Comparison of ENCODE assay signal across 7 cellular contexts in genomic region chr13:102141625-102142472, GRCh38.
DNase-seq lines count a peak whose midpoint lies in the region; ATAC-seq, FAIRE-seq and TF ChIP-seq lines count a peak whose summit lies in the region.

No MANE protein-coding gene starts in this region.

- no TSS peak for BruUV-seq in GM12878 (replicated peaks; lab: Mats Ljungman, UMichigan)

- TF ChIP-seq EP300 in GM12878 (IDR thresholded peaks at IDR 0.05; ENCODE audit: borderline replicate concordance in 1 of 2, control insufficient read depth in 1 of 2, low read depth in 2 of 2, low read length in 2 of 2): no peak

- H3K27ac Mint-ChIP-seq in activated T-helper 2 cell treated with anti-CD3 and anti-CD28 coated beads, Interferon-gamma antibody, Interleukin-2, Interleukin-4, amounts not matched to agents 10 μg/mL and 5 μg/mL and 100 μg/mL, durations not matched to agents 14 hours and 24 hours and 36 hours: no peak overlapping the region

- no peaks in the 10 kb centered on the region for H3K36me3 Mint-ChIP-seq in activated T-helper 2 cell treated with anti-CD3 and anti-CD28 coated beads, Interferon-gamma antibody, Interleukin-2, Interleukin-4, amounts not matched to agents 10 μg/mL and 5 μg/mL and 100 μg/mL, durations not matched to agents 14 hours and 24 hours and 36 hours (ENCODE audit: low read depth)

- TF ChIP-seq RAD21 in GM12878 (IDR thresholded peaks at IDR 0.05; ENCODE audit: insufficient read depth, low read depth, low read length): peak; percentile 39

- TF ChIP-seq CTCF in GM12873 (IDR thresholded peaks at IDR 0.05; ENCODE audit: insufficient read depth, low read depth, low read length, missing control alignments) (peak; percentile 58), GM12878 (IDR thresholded peaks at IDR 0.05 in 2 of 3, conservative IDR thresholded peaks at IDR 0.05 in 1 of 3; ENCODE audit: control insufficient read depth in 2 of 3, extremely low read depth in 1 of 3, insufficient read depth in 1 of 3, low read depth in 3 of 3, low read length in 3 of 3) (peak; percentile 52 to 63 (median 55))

- H3K27ac ChIP-seq in GM12878 (ENCODE audit: control insufficient read depth, insufficient read depth): no peak overlapping the region

- H3K4me3 Mint-ChIP-seq in activated T-helper 2 cell treated with anti-CD3 and anti-CD28 coated beads, Interferon-gamma antibody, Interleukin-2, Interleukin-4, amounts not matched to agents 10 μg/mL and 5 μg/mL and 100 μg/mL, durations not matched to agents 14 hours and 24 hours and 36 hours (ENCODE audit: low read depth): no peak overlapping the region

- no peak overlapping the region for H3K4me2 ChIP-seq in GM12878 (ENCODE audit: control insufficient read depth, insufficient read depth)

- H4K20me1 ChIP-seq in GM12878 (ENCODE audit: control insufficient read depth, insufficient read depth): no peaks in the 10 kb centered on the region

- SMC1A ChIA-PET in GM12878 (lab: Charles Lee; ENCODE audit: uncharacterized antibody, unreplicated experiment): interaction anchor here (0.5 to 2.5 kb wide), 10 partner anchors 10 to 416 kb away, joined by 3 to 8 read pairs (median 4); no protein-coding TSS in a partner anchor

- POLR2A ChIA-PET in GM12878 (lab: Charles Lee): no interaction called here

- TF ChIP-seq POLR2A in GM12878 (IDR thresholded peaks at IDR 0.05; ENCODE audit: low read depth, low read length): no peak

- no peak overlapping the region for H3K9ac ChIP-seq in GM12878 (ENCODE audit: control insufficient read depth, insufficient read depth, low read length)

- CTCF ChIA-PET in GM12878 (lab: Yijun Ruan, JAX): interaction anchor here (0.5 to 2.5 kb wide), 16 partner anchors 10 to 414 kb away, joined by 3 to 33 read pairs (median 4); no protein-coding TSS in a partner anchor

- FAIRE-seq in GM12878 (lab: Jason Lieb, UNC): no peak
- FAIRE-seq in GM19239 (lab: Jason Lieb, UNC): no peak

- ATAC-seq in GM12878 (peak; percentile 45; the same call in 2 of the 3 replicates), GM21717 (IDR thresholded peaks at IDR 0.05; ENCODE audit: unreplicated experiment) (no peak)

- H3K4me1 Mint-ChIP-seq in activated T-helper 2 cell treated with anti-CD3 and anti-CD28 coated beads, Interferon-gamma antibody, Interleukin-2, Interleukin-4, amounts not matched to agents 10 μg/mL and 5 μg/mL and 100 μg/mL, durations not matched to agents 14 hours and 24 hours and 36 hours (ENCODE audit: low read depth): no peaks in the 10 kb centered on the region

- H3K36me3 ChIP-seq in GM12878 (ENCODE audit: control insufficient read depth in 2 of 2, insufficient read depth in 2 of 2, low read length in 1 of 2): no peaks in the 10 kb centered on the region

- in situ Hi-C loops in KBM-7 (cut with MboI; ENCODE audit: low pct_unique_long_range_greater_than_20kb, low sequenced_read_pairs): no loop called here
- in situ Hi-C loops in GM12878 (cut with MboI): loop anchor here (25.0 kb wide), 1 partner anchor 320 kb away; no protein-coding TSS in a partner anchor

- intact Hi-C loops in GM12878 (cut with micrococcal nuclease; ENCODE audit: unreplicated experiment): loop anchor here (1.0 to 10.0 kb wide), 3 partner anchors 315 to 997 kb away; no protein-coding TSS in a partner anchor
- intact Hi-C loops in activated T-helper 2 cell treated with anti-CD3 and anti-CD28 coated beads, Interferon-gamma antibody, Interleukin-2, Interleukin-4, amounts not matched to agents 10 μg/mL and 5 μg/mL and 100 μg/mL, durations not matched to agents 14 hours and 24 hours and 36 hours (cut with micrococcal nuclease): loop anchor here (1.0 to 5.0 kb wide), 2 partner anchors 315 to 415 kb away; no protein-coding TSS in a partner anchor

- WGBS in GM12878 (ENCODE audit: insufficient coverage, insufficient replicate concordance, low lambda C conversion rate, missing lambda C conversion rate): 31% methylated on average over 4 of the region's 4 CpGs

- no peaks in the 10 kb centered on the region for H3K4me1 ChIP-seq in GM12878 (ENCODE audit: control insufficient read depth, insufficient read depth, low read length)

- RAD21 ChIA-PET in GM12878 (lab: Charles Lee; ENCODE audit: unreplicated experiment): interaction anchor here (0.8 to 1.4 kb wide), 4 partner anchors 10 to 414 kb away, joined by 3 to 10 read pairs (median 5); no protein-coding TSS in a partner anchor

- no peaks in the 10 kb centered on the region for H3K9me3 ChIP-seq in GM12878 (replicated peaks; ENCODE audit: control insufficient read depth, insufficient read depth, low read length)

- no peak overlapping the region for H3K4me3 ChIP-seq in GM12878

- H3K79me2 ChIP-seq in GM12878 (ENCODE audit: control insufficient read depth, insufficient read depth, low read length): no peaks in the 10 kb centered on the region

- no peaks in the 10 kb centered on the region for H3K27me3 ChIP-seq in GM12878 (replicated peaks in 1 of 2; ENCODE audit: control insufficient read depth in 2 of 2, insufficient read depth in 2 of 2, low read length in 1 of 2)

- H2AFZ ChIP-seq in GM12878 (ENCODE audit: control insufficient read depth, low read depth, low read length): no peak overlapping the region

- no peaks in the 10 kb centered on the region for H3K27me3 Mint-ChIP-seq in activated T-helper 2 cell treated with anti-CD3 and anti-CD28 coated beads, Interferon-gamma antibody, Interleukin-2, Interleukin-4, amounts not matched to agents 10 μg/mL and 5 μg/mL and 100 μg/mL, durations not matched to agents 14 hours and 24 hours and 36 hours (ENCODE audit: low read depth)

- no peaks in the 10 kb centered on the region for H3K9me3 Mint-ChIP-seq in activated T-helper 2 cell treated with anti-CD3 and anti-CD28 coated beads, Interferon-gamma antibody, Interleukin-2, Interleukin-4, amounts not matched to agents 10 μg/mL and 5 μg/mL and 100 μg/mL, durations not matched to agents 14 hours and 24 hours and 36 hours

- DNase-seq in KBM-7: peak; percentile 8
- no peak for DNase-seq in GM12878 (ENCODE audit: low read depth, low spot score)
- peak; percentile 23 to 40 for DNase-seq in lung microvascular endothelial cell (ENCODE audit: low read depth in 2 of 2)
- DNase-seq in activated T-helper 2 cell treated with anti-CD3 and anti-CD28 coated beads, Interferon-gamma antibody, Interleukin-2, Interleukin-4, amounts not matched to agents 10 μg/mL and 5 μg/mL and 100 μg/mL, durations not matched to agents 14 hours and 24 hours and 36 hours (ENCODE audit: low spot score): no peak
- no peak for DNase-seq in GM19239 (ENCODE audit: insufficient read length, low spot score)

TF ChIP-seq in GM12878, 131 proteins besides CTCF, POLR2A, EP300 and RAD21:
- TF ChIP-seq POU2F2 (IDR thresholded peaks at IDR 0.05; ENCODE audit: borderline replicate concordance, low read depth, low read length): peak; percentile 37; the same call in 1 of the 3 replicates
- TF ChIP-seq ZBTB4 (CRISPR knock-in tag; IDR thresholded peaks at IDR 0.05): no peak
- peak; percentile 54; the same call in 1 of the 2 replicates for TF ChIP-seq SMC3 (IDR thresholded peaks at IDR 0.05; ENCODE audit: borderline replicate concordance, low read length)

Comparison
In these comparisons a context has a peak if more than half of its experiments do, and no peak if none do; other contexts are left out.
1. DNase-seq: peak in KBM-7 (single experiment) and lung microvascular endothelial cell (2 of 2); none in GM12878 (single experiment), activated T-helper 2 cell treated with anti-CD3 and anti-CD28 coated beads, Interferon-gamma antibody, Interleukin-2, Interleukin-4, amounts not matched to agents 10 μg/mL and 5 μg/mL and 100 μg/mL, durations not matched to agents 14 hours and 24 hours and 36 hours (single experiment) and GM19239 (single experiment).